Comparison of ENCODE assay signal across 8 cellular contexts in the genomic region with DNA sequence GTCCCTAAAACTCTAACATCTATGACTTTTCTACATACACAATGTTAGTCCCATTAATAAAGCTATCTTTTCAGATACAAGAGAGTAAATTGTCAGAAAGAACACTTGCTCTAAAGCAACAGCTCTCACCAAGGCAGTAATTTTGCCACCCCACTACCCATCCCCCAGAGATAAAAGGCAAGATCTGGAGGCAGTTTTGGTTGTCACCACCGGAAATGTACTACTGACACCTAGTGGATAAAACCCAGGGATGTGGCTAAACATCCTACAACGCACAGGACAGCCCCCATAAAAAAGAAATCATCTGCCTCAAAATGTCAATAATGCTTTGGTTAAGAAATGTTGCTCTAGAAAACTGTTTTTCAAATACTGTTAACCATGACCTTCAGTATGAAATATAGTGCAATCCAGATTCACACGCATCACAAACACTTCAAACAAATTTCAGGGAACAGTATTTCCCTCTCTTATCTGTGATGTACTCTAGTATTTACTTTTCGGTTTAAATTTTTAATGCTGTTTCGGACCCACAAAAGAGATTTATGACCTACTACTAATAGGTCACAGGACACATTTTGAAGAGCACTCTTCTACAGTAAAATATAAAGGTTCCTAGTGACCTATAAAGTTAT. TPM values are rescaled to one million over a fixed set of nuclear protein-coding genes. Genes with fewer than 3 reads are reported as not detected.
DNase-seq lines count a peak whose midpoint lies in the region; ATAC-seq and TF ChIP-seq lines count a peak whose summit lies in the region.

No MANE protein-coding gene starts in this region.

- H3K27me3 Mint-ChIP-seq in activated CD4-positive, alpha-beta T cell treated with anti-CD3 and anti-CD28 coated beads, Interleukin-2, amount 10 ng/mL, durations not matched to agents 24 days and 14 days: no peaks in the 10 kb centered on the region
- no peaks in the 10 kb centered on the region for H3K27me3 Mint-ChIP-seq in effector memory CD8-positive, alpha-beta T cell
- H3K27me3 Mint-ChIP-seq in stimulated activated naive CD8-positive, alpha-beta T cell treated with anti-CD3 and anti-CD28 coated beads, Interleukin-15, amount 100 ng/mL, for 72 hours: no peaks in the 10 kb centered on the region

- peak; percentile 7 for DNase-seq in AG09309 (ENCODE audit: low read depth)
- peak; percentile 7 for DNase-seq in NCI-H510A (lab: John Stamatoyannopoulos, UW)
- peak; percentile 90 for DNase-seq in activated CD4-positive, alpha-beta T cell treated with anti-CD3 and anti-CD28 coated beads, Interleukin-2, amount 10 ng/mL, durations not matched to agents 24 days and 14 days
- DNase-seq in effector memory CD8-positive, alpha-beta T cell: peak; percentile 64 to 67 (median 66)
- DNase-seq in stimulated activated naive CD8-positive, alpha-beta T cell treated with anti-CD3 and anti-CD28 coated beads, Interleukin-15, amount 100 ng/mL, for 72 hours: peak; percentile 52 to 63

- peaks cover 64% of the 10 kb centered on the region for H3K4me1 ChIP-seq in muscle layer of colon (ENCODE audit: insufficient read depth, low read length)

- peaks cover 6% of the 10 kb centered on the region for H3K36me3 Mint-ChIP-seq in activated CD4-positive, alpha-beta T cell treated with anti-CD3 and anti-CD28 coated beads, Interleukin-2, amount 10 ng/mL, durations not matched to agents 24 days and 14 days (ENCODE audit: low read depth)
- peaks cover 13% of the 10 kb centered on the region for H3K36me3 Mint-ChIP-seq in effector memory CD8-positive, alpha-beta T cell (ENCODE audit: insufficient read depth)

- no peaks in the 10 kb centered on the region for H3K9me3 Mint-ChIP-seq in activated CD4-positive, alpha-beta T cell treated with anti-CD3 and anti-CD28 coated beads, Interleukin-2, amount 10 ng/mL, durations not matched to agents 24 days and 14 days
- no peaks in the 10 kb centered on the region for H3K9me3 Mint-ChIP-seq in effector memory CD8-positive, alpha-beta T cell
- no peaks in the 10 kb centered on the region for H3K9me3 Mint-ChIP-seq in stimulated activated naive CD8-positive, alpha-beta T cell treated with anti-CD3 and anti-CD28 coated beads, Interleukin-15, amount 100 ng/mL, for 72 hours

- peak overlapping the region; percentile 69 for H3K27ac Mint-ChIP-seq in activated CD4-positive, alpha-beta T cell treated with anti-CD3 and anti-CD28 coated beads, Interleukin-2, amount 10 ng/mL, durations not matched to agents 24 days and 14 days
- peak overlapping the region in 1 of 2 donors; percentile 79 for H3K27ac Mint-ChIP-seq in effector memory CD8-positive, alpha-beta T cell
- peak overlapping the region in 1 of 2 donors; percentile 77 for H3K27ac Mint-ChIP-seq in stimulated activated naive CD8-positive, alpha-beta T cell treated with anti-CD3 and anti-CD28 coated beads, Interleukin-15, amount 100 ng/mL, for 72 hours

- peak overlapping the region; percentile 1 for H3K9ac ChIP-seq in muscle layer of colon (ENCODE audit: low read length)

- H3K27me3 ChIP-seq in muscle layer of colon (ENCODE audit: control insufficient read depth in 1 of 2, insufficient read depth in 2 of 2, low read length in 2 of 2): no peaks in the 10 kb centered on the region

- H3K4me3 Mint-ChIP-seq in activated CD4-positive, alpha-beta T cell treated with anti-CD3 and anti-CD28 coated beads, Interleukin-2, amount 10 ng/mL, durations not matched to agents 24 days and 14 days: peak overlapping the region; percentile 63
- peak overlapping the region; percentile 6 to 34 for H3K4me3 Mint-ChIP-seq in effector memory CD8-positive, alpha-beta T cell
- H3K4me3 Mint-ChIP-seq in stimulated activated naive CD8-positive, alpha-beta T cell treated with anti-CD3 and anti-CD28 coated beads, Interleukin-15, amount 100 ng/mL, for 72 hours: peak overlapping the region; percentile 64 to 70

- H3K4me3 ChIP-seq in AG09309 (ENCODE audit: control insufficient read depth, low read depth, low read length) (no peak overlapping the region), muscle layer of colon (ENCODE audit: low read depth in 1 of 2, low read length in 2 of 2) (no peak overlapping the region)

- no peaks in the 10 kb centered on the region for H3K36me3 ChIP-seq in muscle layer of colon (ENCODE audit: insufficient read depth, low read length)

- peaks cover 42% of the 10 kb centered on the region for H3K4me1 Mint-ChIP-seq in activated CD4-positive, alpha-beta T cell treated with anti-CD3 and anti-CD28 coated beads, Interleukin-2, amount 10 ng/mL, durations not matched to agents 24 days and 14 days
- H3K4me1 Mint-ChIP-seq in effector memory CD8-positive, alpha-beta T cell (ENCODE audit: low read depth in 2 of 2): peaks cover 31 to 58% of the 10 kb centered on the region in 2 donors
- peaks cover 53% of the 10 kb centered on the region for H3K4me1 Mint-ChIP-seq in stimulated activated naive CD8-positive, alpha-beta T cell treated with anti-CD3 and anti-CD28 coated beads, Interleukin-15, amount 100 ng/mL, for 72 hours

- H3K27ac ChIP-seq in muscle layer of colon (ENCODE audit: low read depth, low read length): peak overlapping the region; percentile 56

- peak; percentile 68 for TF ChIP-seq CTCF in AG09309 (IDR thresholded peaks at IDR 0.05; ENCODE audit: control insufficient read depth, insufficient read depth, low read depth, low read length, missing control alignments)

- ATAC-seq in GM18520 (IDR thresholded peaks at IDR 0.05; ENCODE audit: unreplicated experiment) (peak; percentile 34), HG03342 (IDR thresholded peaks at IDR 0.05; ENCODE audit: unreplicated experiment) (peak; percentile 44)
- ATAC-seq in effector memory CD8-positive, alpha-beta T cell (replicated peaks): peak; percentile 80
- ATAC-seq in stimulated activated naive CD8-positive, alpha-beta T cell treated with anti-CD3 and anti-CD28 coated beads, Interleukin-15, amount 100 ng/mL, for 72 hours: peak; percentile 73

- intact Hi-C loops in activated CD4-positive, alpha-beta T cell treated with anti-CD3 and anti-CD28 coated beads, Interleukin-2, amount 10 ng/mL, durations not matched to agents 24 days and 14 days (cut with micrococcal nuclease): loop anchor here (1.0 to 10.0 kb wide), 8 partner anchors 171 to 1995 kb away; a partner anchor contains a TSS

- no peaks in the 10 kb centered on the region for H3K9me3 ChIP-seq in muscle layer of colon (ENCODE audit: low read length)

RNA-seq across cellular contexts. Expression of a gene that starts 5.1 kb away (rescaled TPM):
- 28.9 and 31.2 TPM in 2 replicates for total RNA-seq in activated CD4-positive, alpha-beta T cell treated with anti-CD3 and anti-CD28 coated beads, Interleukin-2, amount 10 ng/mL, durations not matched to agents 24 days and 14 days

RNA-seq across cellular contexts. Expression of a gene that starts 31.6 kb away (rescaled TPM):
- 6.0 and 9.9 TPM in 2 replicates for total RNA-seq in activated CD4-positive, alpha-beta T cell treated with anti-CD3 and anti-CD28 coated beads, Interleukin-2, amount 10 ng/mL, durations not matched to agents 24 days and 14 days

RNA-seq across cellular contexts. Expression of a gene that starts 52.8 kb away (rescaled TPM):
- total RNA-seq in activated CD4-positive, alpha-beta T cell treated with anti-CD3 and anti-CD28 coated beads, Interleukin-2, amount 10 ng/mL, durations not matched to agents 24 days and 14 days: 0.12 and 0.72 TPM in 2 replicates

Comparison
In these comparisons a context has a peak if more than half of its experiments do, and no peak if none do; other contexts are left out.
1. DNase-seq: peak in every context shown above with its lines; median percentile 90 in activated CD4-positive, alpha-beta T cell treated with anti-CD3 and anti-CD28 coated beads, Interleukin-2, amount 10 ng/mL, durations not matched to agents 24 days and 14 days; 66 in effector memory CD8-positive, alpha-beta T cell; 58 in stimulated activated naive CD8-positive, alpha-beta T cell treated with anti-CD3 and anti-CD28 coated beads, Interleukin-15, amount 100 ng/mL, for 72 hours; 7 in AG09309; 7 in NCI-H510A.